Comparison of ENCODE assay signal across 8 cellular contexts in the genomic region with DNA sequence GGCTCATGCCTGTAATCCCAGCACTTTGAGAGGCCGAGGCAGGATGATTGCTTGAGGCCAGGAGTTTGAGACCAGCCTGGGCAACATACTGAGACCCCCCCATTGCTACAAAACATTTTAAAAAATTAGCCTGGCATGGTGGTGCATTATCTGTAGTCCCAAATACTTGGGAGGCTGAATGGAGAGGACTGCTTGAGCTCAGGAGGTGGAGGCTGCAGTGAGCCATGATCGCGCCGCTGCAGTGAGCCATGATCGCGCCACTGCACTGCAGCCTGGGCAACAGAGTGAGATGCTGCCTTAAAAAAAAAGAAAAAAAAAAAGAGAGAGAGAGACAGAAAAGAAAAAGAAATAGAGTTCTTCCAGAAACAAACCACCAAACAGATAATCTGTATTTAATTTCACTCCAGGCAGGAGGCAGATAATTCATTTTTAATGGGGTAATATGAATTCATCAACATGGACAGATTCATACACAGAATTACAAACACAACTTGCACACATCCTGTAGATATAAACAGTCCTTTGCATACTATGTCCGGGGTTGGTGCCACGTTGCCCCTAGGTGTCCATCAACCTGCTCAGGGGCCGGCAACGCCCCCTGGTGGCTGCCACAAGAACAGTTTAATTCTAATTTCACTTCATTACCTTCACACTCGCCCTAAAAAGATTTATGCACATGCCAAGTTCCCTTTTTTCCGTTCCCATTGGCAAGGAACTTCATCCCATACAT. TPM values are rescaled to one million over a fixed set of nuclear protein-coding genes. Genes with fewer than 3 reads are reported as not detected.
DNase-seq lines count a peak whose midpoint lies in the region; ATAC-seq and TF ChIP-seq lines count a peak whose summit lies in the region.

No MANE protein-coding gene starts in this region.

- H3F3A ChIP-seq in GM23338 (replicated peaks; ENCODE audit: low read depth), result no peaks in the 10 kb centered on the region; the same call in 1 of the 2 replicates

- H4K20me1 ChIP-seq in GM23338 (replicated peaks; ENCODE audit: insufficient read depth), result no peaks in the 10 kb centered on the region

- ATAC-seq in GM23338 (peak; percentile 62), HG03135 (IDR thresholded peaks at IDR 0.05; ENCODE audit: unreplicated experiment) (no peak)

- H3K4me1 Mint-ChIP-seq in GM23338 (peaks cover 25% of the 10 kb centered on the region), chondrocyte (ENCODE audit: low read depth) (peaks cover 40% of the 10 kb centered on the region)

- H3K27me3 ChIP-seq in GM23338 (ENCODE audit: insufficient read depth), result no peaks in the 10 kb centered on the region

- H3K36me3 Mint-ChIP-seq in GM23338 (ENCODE audit: low read depth) (no peaks in the 10 kb centered on the region), chondrocyte (ENCODE audit: low read depth) (no peaks in the 10 kb centered on the region)

- no peak overlapping the region for H2AFZ ChIP-seq in GM23338

- H3K27ac ChIP-seq in GM23338 (ENCODE audit: low read depth), result no peak overlapping the region

- peak; percentile 89 to 98 for TF ChIP-seq CTCF in GM23338 (conservative IDR thresholded peaks at IDR 0.05; ENCODE audit: low read depth in 2 of 2)
- TF ChIP-seq CTCF in chondrocyte (IDR thresholded peaks at IDR 0.05), result peak; percentile 90

- H3K9me2 ChIP-seq in GM23338 (ENCODE audit: insufficient read depth), result no peaks in the 10 kb centered on the region

- no peaks in the 10 kb centered on the region for H3K36me3 ChIP-seq in GM23338 (ENCODE audit: insufficient read depth)

- H3K27me3 Mint-ChIP-seq in GM23338 (ENCODE audit: insufficient read depth, low read depth, poor library complexity) (peaks cover 16% of the 10 kb centered on the region), chondrocyte (ENCODE audit: low read depth) (no peaks in the 10 kb centered on the region)

- H3K27ac Mint-ChIP-seq in GM23338 (no peak overlapping the region), chondrocyte (ENCODE audit: unreplicated experiment) (peak overlapping the region; percentile 68)

- H3K4me3 Mint-ChIP-seq in GM23338, result no peak overlapping the region
- no peak overlapping the region for H3K4me3 Mint-ChIP-seq in chondrocyte (ENCODE audit: unreplicated experiment)

- H3K4me2 ChIP-seq in GM23338, result no peak overlapping the region

- H3K4me3 ChIP-seq in GM23338, result no peak overlapping the region

- H3K9me3 Mint-ChIP-seq in GM23338 (no peaks in the 10 kb centered on the region), chondrocyte (ENCODE audit: low read depth) (no peaks in the 10 kb centered on the region)

- H3K4me1 ChIP-seq in GM23338 (ENCODE audit: insufficient read depth), result peaks cover 14% of the 10 kb centered on the region; the same call in 1 of the 2 replicates

- DNase-seq in COR-L47 (lab: John Stamatoyannopoulos, UW) (peak; percentile 20), GM23338 (ENCODE audit: low spot score) (peak; percentile 66), NCI-H2107 (lab: John Stamatoyannopoulos, UW) (peak; percentile 34), chondrocyte (ENCODE audit: low spot score) (no peak), medulla oblongata (ENCODE audit: extremely low spot score) (peak; percentile 60)
- peak; percentile 69 for DNase-seq in activated CD4-positive, CD25-positive, alpha-beta regulatory T cell treated with anti-CD3 and anti-CD28 coated beads, Interleukin-2, amount 50 U/mL, for 72 hours
- peak; percentile 33 for DNase-seq in stimulated activated CD8-positive, alpha-beta memory T cell treated with anti-CD3 and anti-CD28 coated beads, Interleukin-7, amount 100 ng/mL, for 24 hours (ENCODE audit: low read depth)

- H3K79me2 ChIP-seq in GM23338 (replicated peaks; ENCODE audit: insufficient read depth), result no peaks in the 10 kb centered on the region

TF ChIP-seq in GM23338, 12 proteins besides CTCF, POLR2A, EP300 and RAD21:
- TF ChIP-seq ZNF331 (CRISPR knock-in tag; IDR thresholded peaks at IDR 0.05; ENCODE audit: low read depth), result no peak
- TF ChIP-seq JUNB (IDR thresholded peaks at IDR 0.05; ENCODE audit: unreplicated experiment), result no peak
- no peak for TF ChIP-seq CREB1 (CRISPR knock-in tag; IDR thresholded peaks at IDR 0.05; ENCODE audit: low read depth)

RNA-seq across cellular contexts. Expression of a gene that starts 15.9 kb away (rescaled TPM):
- 4.0 and 5.1 TPM in 2 replicates for total RNA-seq in GM23338 (2014; rRNA removed; shearing (Covaris generic))
- 4.4 and 5.8 TPM in 2 replicates for polyA plus RNA-seq in GM23338 (2016; fragmentation: Nextera tagmentation; extraction: Ambion mirVana)
- 9.3 to 14.3 TPM (median 12.0 TPM) in 3 replicates for total RNA-seq in chondrocyte

RNA-seq across cellular contexts. Expression of a gene that starts 22.7 kb away (rescaled TPM):
- 12.6 and 13.7 TPM in 2 replicates for total RNA-seq in GM23338 (2014; rRNA removed; shearing (Covaris generic))
- 11.3 and 14.5 TPM in 2 replicates for polyA plus RNA-seq in GM23338 (2016; fragmentation: Nextera tagmentation; extraction: Ambion mirVana)
- total RNA-seq in chondrocyte, result 9.3 to 12.3 TPM (median 11.3 TPM) in 3 replicates
